7 cellular contexts compared by ENCODE assay signal in the genomic region with DNA sequence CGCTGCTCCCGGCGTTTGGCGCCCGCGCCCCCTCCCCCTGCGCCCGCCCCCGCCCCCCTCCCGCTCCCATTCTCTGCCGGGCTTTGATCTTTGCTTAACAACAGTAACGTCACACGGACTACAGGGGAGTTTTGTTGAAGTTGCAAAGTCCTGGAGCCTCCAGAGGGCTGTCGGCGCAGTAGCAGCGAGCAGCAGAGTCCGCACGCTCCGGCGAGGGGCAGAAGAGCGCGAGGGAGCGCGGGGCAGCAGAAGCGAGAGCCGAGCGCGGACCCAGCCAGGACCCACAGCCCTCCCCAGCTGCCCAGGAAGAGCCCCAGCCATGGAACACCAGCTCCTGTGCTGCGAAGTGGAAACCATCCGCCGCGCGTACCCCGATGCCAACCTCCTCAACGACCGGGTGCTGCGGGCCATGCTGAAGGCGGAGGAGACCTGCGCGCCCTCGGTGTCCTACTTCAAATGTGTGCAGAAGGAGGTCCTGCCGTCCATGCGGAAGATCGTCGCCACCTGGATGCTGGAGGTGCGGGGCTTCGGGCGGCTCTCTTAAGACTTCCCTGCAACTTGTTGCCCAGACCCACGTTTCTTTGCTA. TPM values are rescaled to one million over a fixed set of nuclear protein-coding genes. Genes with fewer than 3 reads are reported as not detected.
DNase-seq lines count a peak whose midpoint lies in the region; ATAC-seq and TF ChIP-seq lines count a peak whose summit lies in the region.

A gene (plus strand): TSS at position 162 of the 587 bp plus-strand sequence. CDS start 158 bp downstream, at position 320.

- peaks cover 2% of the 10 kb centered on the region for H3K4me1 ChIP-seq in mesendoderm (ENCODE audit: control insufficient read depth, low read depth, low read length)

- peaks cover 14% of the 10 kb centered on the region for H3K79me1 ChIP-seq in mesendoderm (ENCODE audit: low read length)

- no peak within 1 kb of the TSS for H2BK15ac ChIP-seq in mesendoderm (replicated peaks; ENCODE audit: low read depth)

- peak within 1 kb of the TSS; percentile 55 for H2BK120ac ChIP-seq in mesendoderm (ENCODE audit: low read depth, low read length)

- H3K27ac ChIP-seq in mesendoderm (ENCODE audit: low read depth, low read length) = peak within 1 kb of the TSS; percentile 74

- H3K4me3 ChIP-seq in epithelial cell of esophagus (ENCODE audit: low read length) (peak within 1 kb of the TSS; percentile 89), mesendoderm (ENCODE audit: low read length) (peak within 1 kb of the TSS; percentile 36)

- H3K79me2 ChIP-seq in mesendoderm (ENCODE audit: control insufficient read depth, insufficient read depth, low read length) = peaks cover 26% of the 10 kb centered on the region

- H3K27ac Mint-ChIP-seq in WTC11 = peak within 1 kb of the TSS; percentile 91

- DNase-seq in MV-4-11 (lab: John Stamatoyannopoulos, UW) (peak; percentile 50), WTC11 (ENCODE audit: low spot score) (peak; percentile 82), epithelial cell of esophagus (ENCODE audit: low read depth) (peak; percentile 86), mesendoderm (peak; percentile 98)
- DNase-seq in stimulated activated naive CD8-positive, alpha-beta T cell treated with anti-CD3 and anti-CD28 coated beads, Interleukin-15, Interleukin-2, amounts not matched to agents 100 U/mL and 50 U/mL, for 24 hours = peak; percentile 44

- POLR2A ChIA-PET in WTC11 (lab: Charles Lee) = interaction anchor here (1.0 to 1.1 kb wide), 2 partner anchors 111 to 509 kb away, joined by 3 read pairs; no protein-coding TSS in a partner anchor

- peak; percentile 20 for ATAC-seq in WTC11
- peak; percentile 20 for ATAC-seq in stimulated activated naive CD8-positive, alpha-beta T cell treated with anti-CD3 and anti-CD28 coated beads, Interleukin-15, Interleukin-2, amounts not matched to agents 100 U/mL and 50 U/mL, for 24 hours
- ATAC-seq in GM21390 (IDR thresholded peaks at IDR 0.05; ENCODE audit: unreplicated experiment) = no peak

- CTCF ChIA-PET in WTC11 (lab: Charles Lee) = no interaction called here

- TF ChIP-seq CTCF in GM12873 (IDR thresholded peaks at IDR 0.05; ENCODE audit: insufficient read depth, low read depth, low read length, missing control alignments) (peak; percentile 3), WTC11 (IDR thresholded peaks at IDR 0.05) (no peak), epithelial cell of esophagus (IDR thresholded peaks at IDR 0.05; ENCODE audit: insufficient read depth, low read depth, low read length, missing control alignments) (peak; percentile 30)

- peak within 1 kb of the TSS; percentile 95 for H3K18ac ChIP-seq in mesendoderm (ENCODE audit: low read length)

- H3K36me3 ChIP-seq in mesendoderm (ENCODE audit: control insufficient read depth, insufficient read depth, low read length) = peaks cover 2% of the 10 kb centered on the region

- H2BK5ac ChIP-seq in mesendoderm (ENCODE audit: low read length) = peak within 1 kb of the TSS; percentile 63

- peak within 1 kb of the TSS; percentile 86 for H3K4ac ChIP-seq in mesendoderm (ENCODE audit: low read depth, low read length)

- peak within 1 kb of the TSS; percentile 79 for H3K56ac ChIP-seq in mesendoderm (ENCODE audit: low read length)

- peak within 1 kb of the TSS; percentile 89 for H3K4me3 Mint-ChIP-seq in WTC11

- no peaks in the 10 kb centered on the region for H3K27me3 ChIP-seq in mesendoderm (ENCODE audit: insufficient read depth, low read length, poor library complexity)

- H3K36me3 Mint-ChIP-seq in WTC11 = peaks cover 12% of the 10 kb centered on the region

- no peaks in the 10 kb centered on the region for H3K9me3 Mint-ChIP-seq in WTC11

- peaks cover 13% of the 10 kb centered on the region for H3K4me1 Mint-ChIP-seq in WTC11

- H3K23ac ChIP-seq in mesendoderm (ENCODE audit: low read length) = peak within 1 kb of the TSS; percentile 80

- no peak within 1 kb of the TSS for H4K5ac ChIP-seq in mesendoderm (ENCODE audit: low read length)

- H2AK5ac ChIP-seq in mesendoderm (ENCODE audit: low read length) = no peak within 1 kb of the TSS

- WGBS in mesendoderm (ENCODE audit: extremely low coverage, insufficient coverage, low lambda C conversion rate) = no CpG with 5 or more reads among the region's 49 CpGs

- no peak within 1 kb of the TSS for H4K8ac ChIP-seq in mesendoderm (ENCODE audit: low read depth, low read length)

- peak within 1 kb of the TSS; percentile 61 for H3K4me2 ChIP-seq in mesendoderm (ENCODE audit: low read length)

- peak within 1 kb of the TSS; percentile 80 for H3K9ac ChIP-seq in mesendoderm (ENCODE audit: low read length)

- H3K27me3 Mint-ChIP-seq in WTC11 (ENCODE audit: low read depth) = peaks cover 2% of the 10 kb centered on the region; the same call in 1 of the 2 replicates

TF ChIP-seq in WTC11, 78 proteins besides CTCF, POLR2A, EP300 and RAD21 (continues in another document):
- TF ChIP-seq, protein P1, sequence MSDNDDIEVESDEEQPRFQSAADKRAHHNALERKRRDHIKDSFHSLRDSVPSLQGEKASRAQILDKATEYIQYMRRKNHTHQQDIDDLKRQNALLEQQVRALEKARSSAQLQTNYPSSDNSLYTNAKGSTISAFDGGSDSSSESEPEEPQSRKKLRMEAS (CRISPR knock-in tag; IDR thresholded peaks at IDR 0.05) = peak; percentile 57; the same call in 1 of the 2 replicates
- TF ChIP-seq ATF1 (CRISPR knock-in tag; IDR thresholded peaks at IDR 0.05) = no peak
- TF ChIP-seq FOXP1 (CRISPR knock-in tag; IDR thresholded peaks at IDR 0.05; ENCODE audit: borderline replicate concordance) = peak; percentile 83; the same call in 1 of the 2 replicates
- 0 out of 2 replicates have a peak, but pooled peaks have one; percentile 25 for TF ChIP-seq SMAD3 (CRISPR knock-in tag; IDR thresholded peaks at IDR 0.05; ENCODE audit: borderline replicate concordance)
- TF ChIP-seq, protein P2, sequence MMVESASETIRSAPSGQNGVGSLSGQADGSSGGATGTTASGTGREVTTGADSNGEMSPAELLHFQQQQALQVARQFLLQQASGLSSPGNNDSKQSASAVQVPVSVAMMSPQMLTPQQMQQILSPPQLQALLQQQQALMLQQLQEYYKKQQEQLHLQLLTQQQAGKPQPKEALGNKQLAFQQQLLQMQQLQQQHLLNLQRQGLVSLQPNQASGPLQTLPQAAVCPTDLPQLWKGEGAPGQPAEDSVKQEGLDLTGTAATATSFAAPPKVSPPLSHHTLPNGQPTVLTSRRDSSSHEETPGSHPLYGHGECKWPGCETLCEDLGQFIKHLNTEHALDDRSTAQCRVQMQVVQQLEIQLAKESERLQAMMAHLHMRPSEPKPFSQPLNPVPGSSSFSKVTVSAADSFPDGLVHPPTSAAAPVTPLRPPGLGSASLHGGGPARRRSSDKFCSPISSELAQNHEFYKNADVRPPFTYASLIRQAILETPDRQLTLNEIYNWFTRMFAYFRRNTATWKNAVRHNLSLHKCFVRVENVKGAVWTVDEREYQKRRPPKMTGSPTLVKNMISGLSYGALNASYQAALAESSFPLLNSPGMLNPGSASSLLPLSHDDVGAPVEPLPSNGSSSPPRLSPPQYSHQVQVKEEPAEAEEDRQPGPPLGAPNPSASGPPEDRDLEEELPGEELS (CRISPR knock-in tag; IDR thresholded peaks at IDR 0.05) = peak; percentile 49
- TF ChIP-seq JUN (CRISPR knock-in tag; IDR thresholded peaks at IDR 0.05) = peak; percentile 49; the same call in 1 of the 2 replicates
- 0 out of 2 replicates have a peak, but pooled peaks have one; percentile 41 for TF ChIP-seq NFE2L1 (CRISPR knock-in tag; IDR thresholded peaks at IDR 0.05)
- TF ChIP-seq ZNF232 (CRISPR knock-in tag; IDR thresholded peaks at IDR 0.05) = peak; percentile 37; the same call in 1 of the 2 replicates
- TF ChIP-seq, protein P3, sequence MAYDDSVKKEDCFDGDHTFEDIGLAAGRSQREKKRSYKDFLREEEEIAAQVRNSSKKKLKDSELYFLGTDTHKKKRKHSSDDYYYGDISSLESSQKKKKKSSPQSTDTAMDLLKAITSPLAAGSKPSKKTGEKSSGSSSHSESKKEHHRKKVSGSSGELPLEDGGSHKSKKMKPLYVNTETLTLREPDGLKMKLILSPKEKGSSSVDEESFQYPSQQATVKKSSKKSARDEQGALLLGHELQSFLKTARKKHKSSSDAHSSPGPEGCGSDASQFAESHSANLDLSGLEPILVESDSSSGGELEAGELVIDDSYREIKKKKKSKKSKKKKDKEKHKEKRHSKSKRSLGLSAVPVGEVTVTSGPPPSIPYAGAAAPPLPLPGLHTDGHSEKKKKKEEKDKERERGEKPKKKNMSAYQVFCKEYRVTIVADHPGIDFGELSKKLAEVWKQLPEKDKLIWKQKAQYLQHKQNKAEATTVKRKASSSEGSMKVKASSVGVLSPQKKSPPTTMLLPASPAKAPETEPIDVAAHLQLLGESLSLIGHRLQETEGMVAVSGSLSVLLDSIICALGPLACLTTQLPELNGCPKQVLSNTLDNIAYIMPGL (CRISPR knock-in tag; IDR thresholded peaks at IDR 0.05) = peak; percentile 34; the same call in 1 of the 2 replicates
- TF ChIP-seq NR1H2 (CRISPR knock-in tag; IDR thresholded peaks at IDR 0.05) = no peak
- TF ChIP-seq NR2C2 (CRISPR knock-in tag; IDR thresholded peaks at IDR 0.05) = no peak
- no peak for TF ChIP-seq HMGA2 (CRISPR knock-in tag; IDR thresholded peaks at IDR 0.05)
- peak; percentile 75 for TF ChIP-seq FOXK1 (CRISPR knock-in tag; IDR thresholded peaks at IDR 0.05)

RNA-seq across cellular contexts. Expression of the gene that starts here (rescaled TPM):
- total RNA-seq in WTC11 (2021) = 212 to 224 TPM (median 224 TPM) in 3 replicates
- 110 TPM for polyA plus RNA-seq in mesendoderm (2013, experiment 1 of 2)
- 112 TPM for polyA plus RNA-seq in mesendoderm (2013, experiment 2 of 2)

Comparison
In these comparisons a context has a peak if more than half of its experiments do, and no peak if none do; other contexts are left out.
1. DNase-seq: peak in every context shown above with its lines; median percentile 98 in mesendoderm; 86 in epithelial cell of esophagus; 82 in WTC11; 50 in MV-4-11; 44 in stimulated activated naive CD8-positive, alpha-beta T cell treated with anti-CD3 and anti-CD28 coated beads, Interleukin-15, Interleukin-2, amounts not matched to agents 100 U/mL and 50 U/mL, for 24 hours.